23 cellular contexts compared by ENCODE assay signal in genomic region chr11:23494981-23495380, GRCh38.
"Had no signal": no experiment of that assay in that cellular context is flagged by ENCODE, and none has a peak within 500 bp of the region (broad histone marks: within the 10 kb centered on the region; RNA-seq: fewer than 3 reads in every experiment).

No MANE protein-coding gene starts in this region.

- ATAC-seq: Right ventricle myocardium inferior, SK-N-SH treated with all-trans-retinoic acid at 6 μM for 48 hours had no signal

- DNase-seq: Karpas-422; KG1; MM.1S; NCI-H1092 treated with DMSO at 0.1 percent for 48 hours; NCI-H1436; NCI-H187; NCI-H2029; NCI-H2081 treated with DMSO at 0.1 percent for 48 hours; NCI-H2171; NCI-H226; NCI-H446; NCI-H510A; NCI-H524 treated with DMSO at 0.1 percent for 48 hours; NK-92 treated with Interleukin-12 subunit alpha and Interleukin-12 subunit beta, amount 100 ng/mL, for 24 hours; PC-9; Peyer's patch; SHP77 treated with DMSO at 0.1 percent for 48 hours; SJCRH30; T-helper 1 cell had no signal

- H3K36me3 ChIP-seq: Peyer's patch, SJCRH30 had no signal

- H3K4me2 ChIP-seq: PC-9 had no signal

- H2AFZ ChIP-seq: PC-9 had no signal

- H3K9me3 ChIP-seq: Peyer's patch, SJCRH30 had no signal

- H3K4me1 ChIP-seq: Peyer's patch, SJCRH30 had no signal

- H3K4me3 ChIP-seq: PC-9, Peyer's patch, SJCRH30 had no signal

- H3K27ac ChIP-seq: HL-60, PC-9, Peyer's patch, SJCRH30 had no signal

- H3K27me3 ChIP-seq: Peyer's patch had no signal

- FAIRE-seq: HTR-8/SVneo had no signal
